21 cellular contexts compared by ENCODE assay signal in genomic region chr17:68080411-68081150, GRCh38.
"Had no signal": no experiment of that assay in that cellular context is flagged by ENCODE, and none has a peak within 500 bp of the region (broad histone marks: within the 10 kb centered on the region; RNA-seq: fewer than 3 reads in every experiment).

No MANE protein-coding gene starts in this region.

- H3K4me3 ChIP-seq: esophagus squamous epithelium, ovary, psoas muscle, skin epidermis, thyroid gland, vagina had no signal

- H3K27ac ChIP-seq: esophagus squamous epithelium, ovary, psoas muscle, skin epidermis, thyroid gland, vagina had no signal

- H3K27me3 ChIP-seq: esophagus squamous epithelium, ovary, thyroid gland, vagina had no signal

- H3K27ac Mint-ChIP-seq: effector memory CD8-positive, alpha-beta T cell; naive thymus-derived CD8-positive, alpha-beta T cell; nephron progenitor cell; stimulated activated naive B cell treated with anti-CD40 and anti-IgM and Interleukin-4, amounts not matched to agents 10 μg/mL and 1 μg/mL and 100 μg/mL, for 72 hours; stimulated activated naive CD8-positive, alpha-beta T cell treated with anti-CD3 and anti-CD28 coated beads, Interleukin-15, Interleukin-2, amounts not matched to agents 100 ng/mL and 50 ng/mL, for 24 hours had no signal

- H3K27me3 Mint-ChIP-seq: effector memory CD8-positive, alpha-beta T cell; naive thymus-derived CD8-positive, alpha-beta T cell; stimulated activated naive B cell treated with anti-CD40 and anti-IgM and Interleukin-4, amounts not matched to agents 10 μg/mL and 1 μg/mL and 100 μg/mL, for 72 hours; stimulated activated naive CD8-positive, alpha-beta T cell treated with anti-CD3 and anti-CD28 coated beads, Interleukin-15, Interleukin-2, amounts not matched to agents 100 ng/mL and 50 ng/mL, for 24 hours had no signal

- H3K9me3 ChIP-seq: esophagus squamous epithelium, ovary, psoas muscle, thyroid gland, vagina had no signal

- H3K4me3 Mint-ChIP-seq: effector memory CD8-positive, alpha-beta T cell; naive thymus-derived CD8-positive, alpha-beta T cell; nephron progenitor cell; stimulated activated naive B cell treated with anti-CD40 and anti-IgM and Interleukin-4, amounts not matched to agents 10 μg/mL and 1 μg/mL and 100 μg/mL, for 72 hours; stimulated activated naive CD8-positive, alpha-beta T cell treated with anti-CD3 and anti-CD28 coated beads, Interleukin-15, Interleukin-2, amounts not matched to agents 100 ng/mL and 50 ng/mL, for 24 hours had no signal

- H3K36me3 ChIP-seq: esophagus squamous epithelium, ovary, thyroid gland, vagina had no signal

- H3K36me3 Mint-ChIP-seq: naive thymus-derived CD8-positive, alpha-beta T cell had no signal

- H3K9me3 Mint-ChIP-seq: effector memory CD8-positive, alpha-beta T cell; naive thymus-derived CD8-positive, alpha-beta T cell; nephron progenitor cell had no signal

- H3K4me1 ChIP-seq: psoas muscle, thyroid gland had no signal

- ATAC-seq: effector memory CD8-positive, alpha-beta T cell; naive thymus-derived CD8-positive, alpha-beta T cell; psoas muscle; right cardiac atrium; stimulated activated naive B cell treated with anti-CD40 and anti-IgM and Interleukin-4, amounts not matched to agents 10 μg/mL and 1 μg/mL and 100 μg/mL, for 72 hours had no signal

- DNase-seq: cortex of kidney; effector memory CD8-positive, alpha-beta T cell; erythroblast; esophagus squamous epithelium; foreskin melanocyte; glutamatergic neuron; mesendoderm; naive thymus-derived CD8-positive, alpha-beta T cell; nephron progenitor cell; occipital lobe; ovary; psoas muscle; right cardiac atrium; stimulated activated CD4-positive, alpha-beta T cell treated with anti-CD3 and anti-CD28 coated beads, Interleukin-15, amount 100 ng/mL, for 24 hours; stimulated activated CD4-positive, alpha-beta T cell treated with anti-CD3 and anti-CD28 coated beads, Interleukin-2, amount 100 ng/mL, for 48 hours; stimulated activated naive B cell treated with anti-CD40 and anti-IgM and Interleukin-4, amounts not matched to agents 10 μg/mL and 1 μg/mL and 100 μg/mL, for 72 hours; thyroid gland; trophoblast cell had no signal
